Comparison of ENCODE assay signal across 12 cellular contexts in genomic region chr20:20734475-20734948, GRCh38. TPM values are rescaled to one million over a fixed set of nuclear protein-coding genes. Genes with fewer than 3 reads are reported as not detected.
DNase-seq lines count a peak whose midpoint lies in the region; ATAC-seq, FAIRE-seq and TF ChIP-seq lines count a peak whose summit lies in the region.
"Had no signal": no experiment of that assay in that cellular context is flagged by ENCODE, and none has a peak within 500 bp of the region (broad histone marks: within the 10 kb centered on the region; RNA-seq: fewer than 3 reads in every experiment).

No MANE protein-coding gene starts in this region.

- no peaks in the 10 kb centered on the region for H3K79me2 ChIP-seq in H1 (ENCODE audit: control insufficient read depth in 1 of 2, insufficient read depth in 2 of 2, low read length in 2 of 2)

- no peak overlapping the region for H3K23ac ChIP-seq in H1 (ENCODE audit: insufficient read length)

- H2AFZ ChIP-seq in H1 (ENCODE audit: low read length) = peak overlapping the region; percentile 89

- H2BK5ac ChIP-seq in H1 (ENCODE audit: low read depth, low read length) = no peak overlapping the region

- H2BK20ac ChIP-seq in H1 (ENCODE audit: low read length) = no peak overlapping the region

- H4K91ac ChIP-seq in H1 (replicated peaks; ENCODE audit: insufficient read length, low read length) = no peak overlapping the region

- H3K23me2 ChIP-seq in H1 (ENCODE audit: low read depth, low read length) = no peaks in the 10 kb centered on the region

- 66% methylated on average over 3 of the region's 3 CpGs; no CpG with 5 or more reads in 1 of the 2 experiments for WGBS in H1 (ENCODE audit: extremely low coverage in 1 of 2, insufficient coverage in 1 of 2, insufficient read length in 1 of 2, insufficient replicate concordance in 2 of 2, low coverage in 1 of 2, low lambda C conversion rate in 2 of 2, missing lambda C conversion rate in 1 of 2), 2 experiments

- CTCF ChIA-PET in H1 (lab: Charles Lee; ENCODE audit: partially characterized antibody) = no interaction called here

- no peak for TF ChIP-seq CTCF in H1 (IDR thresholded peaks at IDR 0.05; ENCODE audit: control extremely low read depth in 1 of 3, insufficient read depth in 1 of 3, low read depth in 1 of 3, low read length in 3 of 3)

- H2AK5ac ChIP-seq in H1 (ENCODE audit: low read depth, low read length) = no peak overlapping the region

- no peak overlapping the region for H2BK15ac ChIP-seq in H1 (ENCODE audit: low read length)

- no peak overlapping the region for H3K9ac ChIP-seq in H1 (replicated peaks in 1 of 4; ENCODE audit: extremely low read depth in 1 of 4, low read depth in 3 of 4, low read length in 3 of 4)

- no peak for ATAC-seq in HG02938 (IDR thresholded peaks at IDR 0.05; ENCODE audit: unreplicated experiment)

- H4K5ac ChIP-seq in H1 (ENCODE audit: insufficient read length, low read depth, low read length) = no peak overlapping the region

- no peak overlapping the region for H3K27ac ChIP-seq in H1 (ENCODE audit: low read depth, low read length)

- no peaks in the 10 kb centered on the region for H3K36me3 ChIP-seq in H1 (ENCODE audit: control insufficient read depth in 2 of 4, insufficient read depth in 4 of 4, low read length in 3 of 4)

- H3K18ac ChIP-seq in H1 (ENCODE audit: extremely low read depth, low read length) = no peak overlapping the region

- no peaks in the 10 kb centered on the region for H3K27me3 ChIP-seq in H1 (replicated peaks in 1 of 4; ENCODE audit: control insufficient read depth in 3 of 4, extremely low read depth in 1 of 4, insufficient read depth in 3 of 4, low read length in 3 of 4)

- H4K8ac ChIP-seq in H1 (ENCODE audit: extremely low read depth, insufficient read depth, low read length) = no peak overlapping the region

- no peaks in the 10 kb centered on the region for H4K20me1 ChIP-seq in H1 (replicated peaks in 1 of 2; ENCODE audit: control insufficient read depth in 1 of 2, insufficient read depth in 2 of 2, low read length in 2 of 2)

- no peak overlapping the region for H3K4ac ChIP-seq in H1 (replicated peaks; ENCODE audit: insufficient read length, low read depth, low read length)

- H3K9me3 ChIP-seq in H1 (ENCODE audit: insufficient read depth in 2 of 2, low read depth in 1 of 2, low read length in 1 of 2) = no peaks in the 10 kb centered on the region

- no peak overlapping the region for H3K4me3 ChIP-seq in H1 (ENCODE audit: extremely low read depth in 1 of 4, insufficient read depth in 2 of 4, low read depth in 3 of 4, low read length in 4 of 4)

- H2BK12ac ChIP-seq in H1 (ENCODE audit: low read depth, low read length) = no peak overlapping the region

- H3K79me1 ChIP-seq in H1 (ENCODE audit: low read depth, low read length) = no peaks in the 10 kb centered on the region

- H3K4me2 ChIP-seq in H1 (ENCODE audit: insufficient read depth in 1 of 2, low read depth in 2 of 2, low read length in 2 of 2) = no peak overlapping the region

- no peak overlapping the region for H2BK120ac ChIP-seq in H1 (replicated peaks; ENCODE audit: low read depth, low read length)

- POLR2A ChIA-PET in H1 (lab: Charles Lee; ENCODE audit: partially characterized antibody) = interaction anchor here (1.0 kb wide), 1 partner anchor 22 kb away, joined by 3 read pairs; the partner anchor contains the start of gene RALGAPA2

- H3K56ac ChIP-seq in H1 (replicated peaks; ENCODE audit: insufficient read length, low read depth, low read length) = no peak overlapping the region

- FAIRE-seq in GM19239 (lab: Jason Lieb, UNC) (peak; percentile 64), H1 (lab: Jason Lieb, UNC) (no peak)
- FAIRE-seq: colon had no signal

- TF ChIP-seq EP300 in H1 (IDR thresholded peaks at IDR 0.05; ENCODE audit: borderline replicate concordance in 1 of 2, low read depth in 2 of 2, low read length in 2 of 2) = no peak

- DNase-seq in Ammon's horn (ENCODE audit: low spot score) = peak; percentile 55
- DNase-seq in GM19239 (ENCODE audit: insufficient read length, low spot score) = no peak
- DNase-seq in NOMO-1 treated with DMSO at 0.1 percent for 48 hours (lab: John Stamatoyannopoulos, UW; ENCODE audit: unreplicated experiment) = peak; percentile 98
- no peak for DNase-seq in H1 (ENCODE audit: low read depth in 1 of 2, low spot score in 2 of 2)
- no peak for DNase-seq in stimulated activated CD4-positive, alpha-beta T cell treated with anti-CD3 and anti-CD28 coated beads, Interleukin-4, amount 100 ng/mL, for 4 hours
- no peak for DNase-seq in NCI-H524 (lab: John Stamatoyannopoulos, UW)
- DNase-seq in SW 1271 (lab: John Stamatoyannopoulos, UW) = no peak
- DNase-seq: islet precursor cell, NCI-H1436, T1000 had no signal

- no peak for TF ChIP-seq POLR2A in H1 (IDR thresholded peaks at IDR 0.05; ENCODE audit: control extremely low read depth in 1 of 2, low read depth in 2 of 2, low read length in 2 of 2)

- TF ChIP-seq RAD21 in H1 (IDR thresholded peaks at IDR 0.05 in 1 of 2, conservative IDR thresholded peaks at IDR 0.05 in 1 of 2; ENCODE audit: low read depth in 2 of 2, low read length in 2 of 2) = no peak

- no peak overlapping the region for H3K14ac ChIP-seq in H1 (ENCODE audit: insufficient read length)

- H3K4me1 ChIP-seq in H1 (replicated peaks in 1 of 4; ENCODE audit: control insufficient read depth in 3 of 4, insufficient read depth in 4 of 4, low read length in 3 of 4) = peaks cover 0 to 2% (median 0%) of the 10 kb centered on the region in 4 experiments; a peak in 1 of 7 replicates

TF ChIP-seq in H1, 55 proteins besides CTCF, POLR2A, EP300 and RAD21:
- TF ChIP-seq FOSL1 (IDR thresholded peaks at IDR 0.05; ENCODE audit: insufficient read depth, low read depth, low read length) (no peak), KDM1A (IDR thresholded peaks at IDR 0.05; ENCODE audit: borderline replicate concordance, low read length) (no peak), E2F6 (IDR thresholded peaks at IDR 0.05) (no peak), ZNF274 (IDR thresholded peaks at IDR 0.05; ENCODE audit: borderline replicate concordance, extremely low read depth, low read length) (no peak), PHF8 (conservative IDR thresholded peaks at IDR 0.05; ENCODE audit: low read depth, low read length) (no peak), BACH1 (IDR thresholded peaks at IDR 0.05; ENCODE audit: low read length) (no peak), TCF12 (IDR thresholded peaks at IDR 0.05; ENCODE audit: low read depth, low read length) (no peak), TAF7 (optimal IDR thresholded peaks at IDR 0.05; ENCODE audit: borderline replicate concordance, low read depth, low read length) (no peak)

RNA-seq across cellular contexts. Expression of gene RALGAPA2, which starts 22.1 kb away (rescaled TPM):
- 23.9 and 25.5 TPM in 2 replicates for total RNA-seq in H1 (2021; fragmentation: NEBNext Ultra II Directional; extraction: Animal tissue kit (Norgen Biotek cat#: 25700))
- polyA plus RNA-seq in H1 (2011; rRNA removed) = 5.1 and 5.4 TPM in 2 replicates
- polyA plus RNA-seq in H1 (2011; cell fraction: cytosol; rRNA removed) = 7.1 TPM
- polyA plus RNA-seq in H1 (2011; cell fraction: nucleus; rRNA removed) = 14.4 TPM
- polyA plus RNA-seq in H1 (2012, experiment 1 of 2) = 7.4 to 10.7 TPM (median 9.7 TPM) in 4 replicates
- polyA plus RNA-seq in H1 (2012, experiment 2 of 2) = 1.7 TPM
- polyA plus RNA-seq in H1 (2013, experiment 1 of 2) = 9.1 TPM
- 8.7 TPM for polyA plus RNA-seq in H1 (2013, experiment 2 of 2)
- polyA minus RNA-seq in H1 (2011; rRNA and poly(A)+ RNA removed) = 20.7 and 26.1 TPM in 2 replicates
- polyA minus RNA-seq in H1 (2011; cell fraction: cytosol; rRNA and poly(A)+ RNA removed) = 13.4 TPM
- polyA minus RNA-seq in H1 (2011; cell fraction: nucleus; rRNA and poly(A)+ RNA removed) = 45.3 TPM

Comparison
In these comparisons a context has a peak if more than half of its experiments do, and no peak if none do; other contexts are left out.
1. DNase-seq: peak in Ammon's horn (single experiment) and NOMO-1 treated with DMSO at 0.1 percent for 48 hours (single experiment); none in GM19239 (single experiment), H1 (0 of 2), stimulated activated CD4-positive, alpha-beta T cell treated with anti-CD3 and anti-CD28 coated beads, Interleukin-4, amount 100 ng/mL, for 4 hours (0 of 2), NCI-H524 (0 of 2) and SW 1271 (0 of 2).